ENCODE assay signal across 13 cellular contexts in the genomic region with DNA sequence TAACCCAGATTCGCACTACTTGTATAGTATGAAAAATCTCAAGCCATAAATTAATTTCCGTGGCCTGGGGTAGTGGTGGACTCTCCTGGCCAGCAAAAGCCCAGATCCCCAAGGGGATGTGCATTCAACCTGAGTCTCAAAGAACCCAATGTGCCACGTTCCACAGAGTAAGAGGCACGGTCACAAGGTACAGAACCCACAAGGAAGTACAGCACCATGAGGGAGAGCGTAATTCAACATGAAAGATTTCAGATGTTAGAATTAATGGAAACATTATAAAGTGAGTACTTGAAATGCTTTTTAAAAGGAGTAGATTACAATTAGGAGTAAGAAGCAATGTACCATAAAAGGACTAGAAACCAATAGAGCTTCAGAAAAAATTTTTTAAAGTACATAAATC. TPM values are rescaled to one million over a fixed set of nuclear protein-coding genes. Genes with fewer than 3 reads are reported as not detected.
A peak's percentile ranks its signal among the peaks of the same experiment; 100 is the strongest.
DNase-seq lines count a peak whose midpoint lies in the region; ATAC-seq and TF ChIP-seq lines count a peak whose summit lies in the region.
"Had no signal": no experiment of that assay in that cellular context is flagged by ENCODE, and none has a peak within 500 bp of the region (broad histone marks: within the 10 kb centered on the region; RNA-seq: fewer than 3 reads in every experiment).

No MANE protein-coding gene starts in this region.

- no peaks in the 10 kb centered on the region for H3K27me3 Mint-ChIP-seq in activated naive CD8-positive, alpha-beta T cell treated with anti-CD3 and anti-CD28 coated beads for 36 hours
- H3K27me3 Mint-ChIP-seq in activated naive CD8-positive, alpha-beta T cell treated with anti-CD3 and anti-CD28 coated beads, Interleukin-2, amount 50 U/mL, for 24 hours, result no peaks in the 10 kb centered on the region
- H3K27me3 Mint-ChIP-seq in endothelial cell (ENCODE audit: unreplicated experiment), result peaks cover 4% of the 10 kb centered on the region
- H3K27me3 Mint-ChIP-seq: B cell had no signal

- ATAC-seq in activated naive CD8-positive, alpha-beta T cell treated with anti-CD3 and anti-CD28 coated beads, Interleukin-2, amount 50 U/mL, for 24 hours, result no peak
- ATAC-seq: CD8-positive, alpha-beta T cell had no signal

- peaks cover 4% of the 10 kb centered on the region for H3K4me1 Mint-ChIP-seq in activated naive CD8-positive, alpha-beta T cell treated with anti-CD3 and anti-CD28 coated beads for 36 hours
- peaks cover 9% of the 10 kb centered on the region for H3K4me1 Mint-ChIP-seq in activated naive CD8-positive, alpha-beta T cell treated with anti-CD3 and anti-CD28 coated beads, Interleukin-2, amount 50 U/mL, for 24 hours
- H3K4me1 Mint-ChIP-seq in endothelial cell (ENCODE audit: unreplicated experiment), result no peaks in the 10 kb centered on the region

- peaks cover 11% of the 10 kb centered on the region for H3K9me3 Mint-ChIP-seq in activated naive CD8-positive, alpha-beta T cell treated with anti-CD3 and anti-CD28 coated beads for 36 hours
- peaks cover 15% of the 10 kb centered on the region for H3K9me3 Mint-ChIP-seq in activated naive CD8-positive, alpha-beta T cell treated with anti-CD3 and anti-CD28 coated beads, Interleukin-2, amount 50 U/mL, for 24 hours
- H3K9me3 Mint-ChIP-seq in endothelial cell (ENCODE audit: unreplicated experiment), result no peaks in the 10 kb centered on the region

- DNase-seq in activated naive CD8-positive, alpha-beta T cell treated with anti-CD3 and anti-CD28 coated beads for 36 hours, result no peak
- no peak for DNase-seq in activated naive CD8-positive, alpha-beta T cell treated with anti-CD3 and anti-CD28 coated beads, Interleukin-2, amount 50 U/mL, for 24 hours
- peak; percentile 9 for DNase-seq in amniotic epithelial cell (ENCODE audit: low read depth)
- no peak for DNase-seq in endothelial cell (ENCODE audit: low spot score)
- DNase-seq in midbrain (lab: John Stamatoyannopoulos, UW), result no peak
- no peak for DNase-seq in GM10248 (ENCODE audit: extremely low spot score)
- DNase-seq in KG1 (lab: John Stamatoyannopoulos, UW), result no peak
- DNase-seq: CD8-positive, alpha-beta T cell; COR-L47; DMS153; DND-41; EL had no signal

- H3K27ac Mint-ChIP-seq in activated naive CD8-positive, alpha-beta T cell treated with anti-CD3 and anti-CD28 coated beads for 36 hours, result peak overlapping the region; percentile 14
- no peak overlapping the region for H3K27ac Mint-ChIP-seq in activated naive CD8-positive, alpha-beta T cell treated with anti-CD3 and anti-CD28 coated beads, Interleukin-2, amount 50 U/mL, for 24 hours
- H3K27ac Mint-ChIP-seq in endothelial cell (ENCODE audit: unreplicated experiment), result no peak overlapping the region
- H3K27ac Mint-ChIP-seq: B cell; CD8-positive, alpha-beta T cell had no signal

- TF ChIP-seq CTCF in endothelial cell (IDR thresholded peaks at IDR 0.05; ENCODE audit: unreplicated experiment) (no peak), GM10248 (IDR thresholded peaks at IDR 0.05; ENCODE audit: control extremely low read depth, extremely low read depth, low read depth, missing control alignments) (no peak)

- no peak overlapping the region for H3K4me3 Mint-ChIP-seq in activated naive CD8-positive, alpha-beta T cell treated with anti-CD3 and anti-CD28 coated beads for 36 hours
- H3K4me3 Mint-ChIP-seq in activated naive CD8-positive, alpha-beta T cell treated with anti-CD3 and anti-CD28 coated beads, Interleukin-2, amount 50 U/mL, for 24 hours, result no peak overlapping the region
- H3K4me3 Mint-ChIP-seq in endothelial cell (ENCODE audit: unreplicated experiment), result peak overlapping the region; percentile 6
- H3K4me3 Mint-ChIP-seq: B cell; CD8-positive, alpha-beta T cell had no signal

- peaks cover 39% of the 10 kb centered on the region for H3K36me3 Mint-ChIP-seq in activated naive CD8-positive, alpha-beta T cell treated with anti-CD3 and anti-CD28 coated beads for 36 hours
- H3K36me3 Mint-ChIP-seq in activated naive CD8-positive, alpha-beta T cell treated with anti-CD3 and anti-CD28 coated beads, Interleukin-2, amount 50 U/mL, for 24 hours (ENCODE audit: low read depth), result peaks cover 49% of the 10 kb centered on the region
- peaks cover 37% of the 10 kb centered on the region for H3K36me3 Mint-ChIP-seq in endothelial cell (ENCODE audit: low read depth, unreplicated experiment)

- CTCF ChIA-PET in GM10248 (lab: Yijun Ruan, JAX), result interaction anchor here (1.4 kb wide), 1 partner anchor 9 kb away, joined by 3 read pairs; no protein-coding TSS in a partner anchor

- POLR2A ChIA-PET in GM10248 (lab: Yijun Ruan, JAX), result no interaction called here

RNA-seq across cellular contexts. Expression of gene SRD5A1, which starts 23.4 kb away (rescaled TPM):
- 10 to 100 TPM; 14.1 to 14.3 TPM for total RNA-seq in activated naive CD8-positive, alpha-beta T cell treated with anti-CD3 and anti-CD28 coated beads for 36 hours
- total RNA-seq in endothelial cell (ENCODE audit: unreplicated experiment), result 21.6 TPM

RNA-seq across cellular contexts. Expression of gene NSUN2, which starts 23.8 kb away (rescaled TPM):
- total RNA-seq in activated naive CD8-positive, alpha-beta T cell treated with anti-CD3 and anti-CD28 coated beads for 36 hours, result 100 to 1,000 TPM; 148 to 159 TPM
- total RNA-seq in endothelial cell (ENCODE audit: unreplicated experiment), result 70.2 TPM

RNA-seq across cellular contexts. Expression of gene TENT4A, which starts 56.6 kb away (rescaled TPM):
- total RNA-seq in activated naive CD8-positive, alpha-beta T cell treated with anti-CD3 and anti-CD28 coated beads for 36 hours, result 10 to 100 TPM; 28.2 to 30.7 TPM
- total RNA-seq in endothelial cell (ENCODE audit: unreplicated experiment), result 24.7 TPM
